Comparison of ENCODE assay signal across 8 cellular contexts in genomic region chr4:25088342-25088952, GRCh38. TPM values are rescaled to one million over a fixed set of nuclear protein-coding genes. Genes with fewer than 3 reads are reported as not detected.
DNase-seq lines count a peak whose midpoint lies in the region; ATAC-seq and TF ChIP-seq lines count a peak whose summit lies in the region.

No MANE protein-coding gene starts in this region.

- H3K9ac ChIP-seq in adipocyte (ENCODE audit: low read length) (no peak overlapping the region), neural cell (ENCODE audit: low read length) (peak overlapping the region; percentile 78)

- H2AFZ ChIP-seq in neural cell (ENCODE audit: low read depth, low read length), result no peak overlapping the region

- H3K4me1 Mint-ChIP-seq in effector memory CD8-positive, alpha-beta T cell (ENCODE audit: low read depth in 2 of 2), result peaks cover 0 to 6% of the 10 kb centered on the region in 2 donors

- peak; percentile 97 for TF ChIP-seq EP300 in neural cell (conservative IDR thresholded peaks at IDR 0.05; ENCODE audit: poor library complexity, severe bottlenecking)

- TF ChIP-seq CTCF in GM06990 (IDR thresholded peaks at IDR 0.05; ENCODE audit: insufficient read depth, low read length, poor library complexity, severe bottlenecking) (no peak), neural cell (IDR thresholded peaks at IDR 0.05; ENCODE audit: poor library complexity, severe bottlenecking) (peak; percentile 54)

- no peak overlapping the region for H3K4me3 Mint-ChIP-seq in effector memory CD8-positive, alpha-beta T cell

- H3K27me3 Mint-ChIP-seq in effector memory CD8-positive, alpha-beta T cell, result peaks cover 65 to 91% of the 10 kb centered on the region in 2 donors

- H3K27ac ChIP-seq in neural cell (ENCODE audit: low read length), result peak overlapping the region; percentile 98

- DNase-seq in GM06990 (ENCODE audit: extremely low read depth, insufficient read length) (peak; percentile 50), adipocyte (ENCODE audit: low read depth) (peak; percentile 8), NCI-H774 (lab: John Stamatoyannopoulos, UW) (no peak), OCI-M2 (lab: John Stamatoyannopoulos, UW; ENCODE audit: unreplicated experiment) (no peak)
- no peak for DNase-seq in effector memory CD8-positive, alpha-beta T cell
- DNase-seq in stimulated activated naive CD4-positive, alpha-beta T cell (lab: John Stamatoyannopoulos, UW), result no peak

- H3F3A ChIP-seq in neural cell (ENCODE audit: insufficient read depth, low read length, poor library complexity, severe bottlenecking), result peaks cover 5% of the 10 kb centered on the region

- no peaks in the 10 kb centered on the region for H4K20me1 ChIP-seq in neural cell (ENCODE audit: insufficient read depth)

- H3K27me3 ChIP-seq in GM06990 (replicated peaks; ENCODE audit: control insufficient read depth, insufficient read depth, low read length), result peaks cover 1% of the 10 kb centered on the region; the same call in 1 of the 2 replicates
- H3K27me3 ChIP-seq in adipocyte (replicated peaks; ENCODE audit: control insufficient read depth, insufficient read depth, low read length), result peaks cover 19% of the 10 kb centered on the region
- H3K27me3 ChIP-seq in neural cell (ENCODE audit: insufficient read depth, low read depth, low read length), result no peaks in the 10 kb centered on the region

- H3K36me3 Mint-ChIP-seq in effector memory CD8-positive, alpha-beta T cell (ENCODE audit: insufficient read depth), result no peaks in the 10 kb centered on the region

- H3K9me3 Mint-ChIP-seq in effector memory CD8-positive, alpha-beta T cell, result peaks cover 0 to 5% of the 10 kb centered on the region in 2 donors

- H3K79me2 ChIP-seq in neural cell (replicated peaks; ENCODE audit: insufficient read depth, low read length), result no peaks in the 10 kb centered on the region

- H3K36me3 ChIP-seq in GM06990 (ENCODE audit: control insufficient read depth, insufficient read depth, low read length), result no peaks in the 10 kb centered on the region
- H3K36me3 ChIP-seq in adipocyte (ENCODE audit: control insufficient read depth, insufficient read depth, low read length, severe bottlenecking), result no peaks in the 10 kb centered on the region
- H3K36me3 ChIP-seq in neural cell (ENCODE audit: insufficient read depth, low read length), result no peaks in the 10 kb centered on the region

- peak overlapping the region; percentile 24 for H3K4me2 ChIP-seq in neural cell (ENCODE audit: low read length)

- no peak overlapping the region for H3K4me3 ChIP-seq in GM06990 (replicated peaks; ENCODE audit: low read depth, low read length)
- H3K4me3 ChIP-seq in adipocyte (ENCODE audit: low read length), result peak overlapping the region; percentile 63
- H3K4me3 ChIP-seq in neural cell (ENCODE audit: low read length), result peak overlapping the region; percentile 54

- H3K27ac Mint-ChIP-seq in effector memory CD8-positive, alpha-beta T cell, result no peak overlapping the region

- H3K4me1 ChIP-seq in adipocyte (ENCODE audit: control insufficient read depth, insufficient read depth, low read length), result peaks cover 5% of the 10 kb centered on the region

- ATAC-seq in HG02884 (IDR thresholded peaks at IDR 0.05; ENCODE audit: unreplicated experiment), result peak; percentile 80
- no peak for ATAC-seq in effector memory CD8-positive, alpha-beta T cell (replicated peaks)

- no peaks in the 10 kb centered on the region for H3K9me2 ChIP-seq in neural cell (ENCODE audit: insufficient read depth, low read length)

- H3K9me3 ChIP-seq in adipocyte (ENCODE audit: control insufficient read depth, low read length) (peaks cover 7% of the 10 kb centered on the region), neural cell (ENCODE audit: low read length) (no peaks in the 10 kb centered on the region)

- TF ChIP-seq RAD21 in neural cell (conservative IDR thresholded peaks at IDR 0.05), result peak; percentile 67

TF ChIP-seq in neural cell, 6 proteins besides CTCF, POLR2A, EP300 and RAD21:
- peak; percentile 60 for TF ChIP-seq MXI1 (conservative IDR thresholded peaks at IDR 0.05; ENCODE audit: poor library complexity, severe bottlenecking)
- TF ChIP-seq, protein P1, sequence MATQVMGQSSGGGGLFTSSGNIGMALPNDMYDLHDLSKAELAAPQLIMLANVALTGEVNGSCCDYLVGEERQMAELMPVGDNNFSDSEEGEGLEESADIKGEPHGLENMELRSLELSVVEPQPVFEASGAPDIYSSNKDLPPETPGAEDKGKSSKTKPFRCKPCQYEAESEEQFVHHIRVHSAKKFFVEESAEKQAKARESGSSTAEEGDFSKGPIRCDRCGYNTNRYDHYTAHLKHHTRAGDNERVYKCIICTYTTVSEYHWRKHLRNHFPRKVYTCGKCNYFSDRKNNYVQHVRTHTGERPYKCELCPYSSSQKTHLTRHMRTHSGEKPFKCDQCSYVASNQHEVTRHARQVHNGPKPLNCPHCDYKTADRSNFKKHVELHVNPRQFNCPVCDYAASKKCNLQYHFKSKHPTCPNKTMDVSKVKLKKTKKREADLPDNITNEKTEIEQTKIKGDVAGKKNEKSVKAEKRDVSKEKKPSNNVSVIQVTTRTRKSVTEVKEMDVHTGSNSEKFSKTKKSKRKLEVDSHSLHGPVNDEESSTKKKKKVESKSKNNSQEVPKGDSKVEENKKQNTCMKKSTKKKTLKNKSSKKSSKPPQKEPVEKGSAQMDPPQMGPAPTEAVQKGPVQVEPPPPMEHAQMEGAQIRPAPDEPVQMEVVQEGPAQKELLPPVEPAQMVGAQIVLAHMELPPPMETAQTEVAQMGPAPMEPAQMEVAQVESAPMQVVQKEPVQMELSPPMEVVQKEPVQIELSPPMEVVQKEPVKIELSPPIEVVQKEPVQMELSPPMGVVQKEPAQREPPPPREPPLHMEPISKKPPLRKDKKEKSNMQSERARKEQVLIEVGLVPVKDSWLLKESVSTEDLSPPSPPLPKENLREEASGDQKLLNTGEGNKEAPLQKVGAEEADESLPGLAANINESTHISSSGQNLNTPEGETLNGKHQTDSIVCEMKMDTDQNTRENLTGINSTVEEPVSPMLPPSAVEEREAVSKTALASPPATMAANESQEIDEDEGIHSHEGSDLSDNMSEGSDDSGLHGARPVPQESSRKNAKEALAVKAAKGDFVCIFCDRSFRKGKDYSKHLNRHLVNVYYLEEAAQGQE (IDR thresholded peaks at IDR 0.05; ENCODE audit: borderline replicate concordance), result peak; percentile 73
- TF ChIP-seq TAF1 (IDR thresholded peaks at IDR 0.05; ENCODE audit: low read depth), result no peak
- no peak for TF ChIP-seq EZH2 (IDR thresholded peaks at IDR 0.05; ENCODE audit: borderline replicate concordance, insufficient read depth, low read length, poor library complexity, severe bottlenecking)
- peak; percentile 72 for TF ChIP-seq POLR2AphosphoS5 (IDR thresholded peaks at IDR 0.05)
- peak; percentile 63 for TF ChIP-seq SMC3 (conservative IDR thresholded peaks at IDR 0.05; ENCODE audit: poor library complexity)

RNA-seq across cellular contexts. Expression of gene LGI2, which starts 57.7 kb away (rescaled TPM):
- polyA plus RNA-seq in neural cell, result 9.9 and 10.3 TPM in 2 replicates
- polyA minus RNA-seq in neural cell, result 11.7 and 14.2 TPM in 2 replicates

Comparison
In these comparisons a context has a peak if more than half of its experiments do, and no peak if none do; other contexts are left out.
1. DNase-seq: peak in GM06990 (single experiment) and adipocyte (single experiment); none in NCI-H774 (single experiment), OCI-M2 (single experiment), effector memory CD8-positive, alpha-beta T cell (0 of 3) and stimulated activated naive CD4-positive, alpha-beta T cell (0 of 6).